In the genomic region with DNA sequence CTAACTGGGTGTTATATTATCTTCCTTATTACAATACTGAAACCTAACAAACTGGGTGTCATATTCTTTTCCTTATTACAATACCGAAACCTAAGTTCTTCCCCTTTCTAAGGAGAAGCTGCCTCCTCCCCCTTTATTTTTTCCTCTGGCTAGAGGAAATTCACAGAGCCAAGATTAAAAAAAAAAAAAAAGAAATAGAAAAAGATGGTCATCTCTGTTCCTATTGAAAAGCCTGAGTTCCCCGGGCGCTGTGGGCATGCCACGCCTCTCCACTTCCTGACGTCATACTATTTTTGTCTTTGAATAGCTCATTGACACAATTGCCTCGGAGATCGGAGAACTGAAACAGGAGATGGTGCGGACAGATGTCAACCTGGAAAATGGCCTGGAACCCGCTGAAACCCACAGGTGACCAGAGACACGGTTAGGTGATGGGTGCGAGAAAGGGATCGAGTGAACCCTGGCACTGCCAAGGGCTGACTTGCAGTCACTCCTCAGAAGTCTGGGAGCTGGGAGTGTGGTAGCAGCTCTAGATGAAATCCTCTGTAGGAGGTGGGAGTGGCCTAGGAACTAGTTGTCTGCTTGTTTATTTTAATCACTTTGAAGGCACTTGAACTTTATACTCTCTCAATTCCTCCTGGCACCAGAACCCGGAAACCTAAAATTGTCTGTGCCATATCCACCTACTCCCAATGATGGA, we compare ENCODE assay signal across 8 cellular contexts.
DNase-seq lines count a peak whose midpoint lies in the region; ATAC-seq lines count a peak whose summit lies in the region.

No MANE protein-coding gene starts in this region.

- DNase-seq in OCI-M1 (lab: John Stamatoyannopoulos, UW): peak; percentile 42
- DNase-seq in germinal center (ENCODE audit: low spot score): peak; percentile 59
- DNase-seq in renal cortical epithelial cell (ENCODE audit: low read depth): peak; percentile 41
- no peak for DNase-seq in HuH-7.5 (ENCODE audit: low spot score)
- DNase-seq in cerebellar nuclear complex (lab: John Stamatoyannopoulos, UW): no peak

- ATAC-seq in HG03103 (IDR thresholded peaks at IDR 0.05; ENCODE audit: low read depth, unreplicated experiment): peak; percentile 49
- ATAC-seq in GM21390 (IDR thresholded peaks at IDR 0.05; ENCODE audit: unreplicated experiment): no peak
- ATAC-seq in HG02759 (IDR thresholded peaks at IDR 0.05; ENCODE audit: unreplicated experiment): no peak

Comparison
In these comparisons a context has a peak if more than half of its experiments do, and no peak if none do; other contexts are left out.
1. DNase-seq: peak in OCI-M1 (single experiment), germinal center (single experiment) and renal cortical epithelial cell (single experiment); none in HuH-7.5 (single experiment) and cerebellar nuclear complex (0 of 2).